In the genomic region with DNA sequence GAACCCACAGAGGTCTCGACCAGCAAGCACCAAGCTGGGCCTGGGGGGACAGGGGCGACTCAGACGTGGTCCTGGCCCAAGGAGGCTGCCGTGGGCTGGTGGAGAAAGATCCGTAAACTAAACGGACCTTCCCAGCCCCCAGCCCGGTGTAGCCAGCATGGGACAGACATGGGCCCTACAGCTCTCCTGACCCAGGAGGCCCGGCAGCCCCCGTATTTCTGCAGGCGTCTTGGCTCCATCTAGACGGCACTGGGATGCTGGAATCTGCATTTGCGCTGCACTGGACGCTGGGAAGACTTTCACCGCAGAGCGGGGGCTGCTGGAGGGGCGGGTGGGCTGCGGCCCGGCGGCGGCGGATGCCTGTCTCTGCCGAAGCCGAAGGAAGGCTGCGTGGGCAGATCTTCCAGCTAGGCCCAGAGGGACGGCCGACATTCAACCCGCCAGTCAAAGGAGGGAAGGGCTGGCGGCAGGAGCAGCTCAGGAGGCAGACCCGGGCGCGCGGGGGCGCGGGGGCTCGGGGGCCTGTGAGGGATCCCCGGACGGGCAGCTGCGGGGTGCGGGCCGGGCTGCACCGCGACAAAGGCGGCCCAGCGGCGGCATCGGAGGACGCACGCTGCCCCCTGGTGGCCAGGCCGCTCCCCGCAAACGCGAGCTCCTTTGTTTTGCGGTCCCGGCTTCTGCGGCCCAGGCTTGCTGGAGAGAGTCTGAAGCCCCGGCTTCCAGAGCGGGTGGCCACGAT, we compare ENCODE assay signal across 8 cellular contexts.
DNase-seq lines count a peak whose midpoint lies in the region; ATAC-seq lines count a peak whose summit lies in the region.

No MANE protein-coding gene starts in this region.

- H3K9me3 Mint-ChIP-seq in activated CD4-positive, alpha-beta memory T cell treated with anti-CD3 and anti-CD28 coated beads, Interleukin-2, amount 10 ng/mL, durations not matched to agents 7 days and 5 days: no peaks in the 10 kb centered on the region

- POLR2A ChIA-PET in activated CD4-positive, alpha-beta memory T cell treated with anti-CD3 and anti-CD28 coated beads, Interleukin-2, amount 10 ng/mL, durations not matched to agents 7 days and 5 days (lab: Charles Lee): no interaction called here

- H3K36me3 ChIP-seq in effector memory CD4-positive, alpha-beta T cell (ENCODE audit: control insufficient read depth, insufficient read depth, low read length): no peaks in the 10 kb centered on the region

- H3K9me3 ChIP-seq in effector memory CD4-positive, alpha-beta T cell (ENCODE audit: control insufficient read depth, low read length): no peaks in the 10 kb centered on the region

- H3K27me3 ChIP-seq in effector memory CD4-positive, alpha-beta T cell (replicated peaks; ENCODE audit: control insufficient read depth, insufficient read depth, low read length, poor library complexity, severe bottlenecking): peaks cover 14% of the 10 kb centered on the region

- no peak overlapping the region for H3K27ac ChIP-seq in effector memory CD4-positive, alpha-beta T cell (ENCODE audit: insufficient read depth, low read length, poor library complexity, severe bottlenecking)

- no peaks in the 10 kb centered on the region for H3K36me3 Mint-ChIP-seq in activated CD4-positive, alpha-beta memory T cell treated with anti-CD3 and anti-CD28 coated beads, Interleukin-2, amount 10 ng/mL, durations not matched to agents 7 days and 5 days (ENCODE audit: low read depth)

- DNase-seq in GM04504 (ENCODE audit: low read depth) (peak; percentile 7), NCI-H526 (lab: John Stamatoyannopoulos, UW) (peak; percentile 13 to 80), mesenteric fat pad (ENCODE audit: low spot score) (peak; percentile 92)
- DNase-seq in activated CD4-positive, alpha-beta memory T cell treated with anti-CD3 and anti-CD28 coated beads, Interleukin-2, amount 10 ng/mL, durations not matched to agents 7 days and 5 days: peak; percentile 63
- peak in 2 of 3 donors; percentile 3 to 11 for DNase-seq in effector memory CD4-positive, alpha-beta T cell
- DNase-seq in stimulated activated CD8-positive, alpha-beta memory T cell treated with anti-CD3 and anti-CD28 coated beads, Interleukin-15, amount 100 ng/mL, for 24 hours (ENCODE audit: low read depth): peak; percentile 50

- peaks cover 14% of the 10 kb centered on the region for H3K27me3 Mint-ChIP-seq in activated CD4-positive, alpha-beta memory T cell treated with anti-CD3 and anti-CD28 coated beads, Interleukin-2, amount 10 ng/mL, durations not matched to agents 7 days and 5 days

- CTCF ChIA-PET in activated CD4-positive, alpha-beta memory T cell treated with anti-CD3 and anti-CD28 coated beads, Interleukin-2, amount 10 ng/mL, durations not matched to agents 7 days and 5 days (lab: Charles Lee): interaction anchor here (0.7 to 2.7 kb wide), 15 partner anchors 9 to 720 kb away, joined by 3 to 17 read pairs (median 4); a partner anchor contains a TSS

- H3K4me1 ChIP-seq in effector memory CD4-positive, alpha-beta T cell (ENCODE audit: control insufficient read depth, insufficient read depth, low read length, poor library complexity, severe bottlenecking): peaks cover 5% of the 10 kb centered on the region

- H3K4me3 ChIP-seq in effector memory CD4-positive, alpha-beta T cell (ENCODE audit: insufficient read depth, low read depth, low read length, poor library complexity, severe bottlenecking): peak overlapping the region; percentile 23

- no peak overlapping the region for H3K4me3 Mint-ChIP-seq in activated CD4-positive, alpha-beta memory T cell treated with anti-CD3 and anti-CD28 coated beads, Interleukin-2, amount 10 ng/mL, durations not matched to agents 7 days and 5 days

- H3K4me1 Mint-ChIP-seq in activated CD4-positive, alpha-beta memory T cell treated with anti-CD3 and anti-CD28 coated beads, Interleukin-2, amount 10 ng/mL, durations not matched to agents 7 days and 5 days: peaks cover 1% of the 10 kb centered on the region

- ATAC-seq in HG02610 (IDR thresholded peaks at IDR 0.05; ENCODE audit: unreplicated experiment) (peak; percentile 58), GM18517 (IDR thresholded peaks at IDR 0.05; ENCODE audit: unreplicated experiment) (no peak)

- no peak overlapping the region for H3K27ac Mint-ChIP-seq in activated CD4-positive, alpha-beta memory T cell treated with anti-CD3 and anti-CD28 coated beads, Interleukin-2, amount 10 ng/mL, durations not matched to agents 7 days and 5 days

Comparison
In these comparisons a context has a peak if more than half of its experiments do, and no peak if none do; other contexts are left out.
1. DNase-seq: peak in every context shown above with its lines; median percentile 92 in mesenteric fat pad; 63 in activated CD4-positive, alpha-beta memory T cell treated with anti-CD3 and anti-CD28 coated beads, Interleukin-2, amount 10 ng/mL, durations not matched to agents 7 days and 5 days; 50 in stimulated activated CD8-positive, alpha-beta memory T cell treated with anti-CD3 and anti-CD28 coated beads, Interleukin-15, amount 100 ng/mL, for 24 hours; 46 in NCI-H526; 7 in GM04504; 7 in effector memory CD4-positive, alpha-beta T cell.